ENCODE assay signal across 1 cellular context in the genomic region with DNA sequence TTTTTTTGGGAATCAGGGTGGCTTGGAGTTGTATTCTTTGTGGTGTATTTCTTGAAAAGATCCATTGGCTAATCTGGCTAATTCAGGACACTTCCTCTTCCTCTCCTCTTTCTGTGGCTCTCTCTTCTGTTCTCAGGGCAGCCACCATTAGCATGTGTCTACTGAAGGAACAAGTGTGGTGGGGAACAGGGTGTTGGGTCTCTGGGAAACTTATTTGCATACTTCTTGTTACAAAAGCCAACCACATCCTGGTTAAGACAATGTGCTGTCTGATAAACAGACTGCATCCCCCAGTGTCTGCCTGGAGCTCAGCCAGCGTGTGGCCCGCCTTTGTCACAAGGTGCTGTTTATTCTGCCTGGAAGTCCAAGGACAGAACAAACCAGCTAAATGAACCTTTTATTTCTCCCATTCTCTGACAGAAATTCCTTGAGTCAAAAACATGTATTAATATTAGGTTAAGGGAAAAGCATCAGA.
TF ChIP-seq lines count a peak whose summit lies in the region.

No MANE protein-coding gene starts in this region.

TF ChIP-seq in HepG2, 621 proteins besides CTCF, POLR2A, EP300 and RAD21 (continued from another document and continues in another):
- TF ChIP-seq PBX3 (CRISPR knock-in tag; IDR thresholded peaks at IDR 0.05; ENCODE audit: borderline replicate concordance) (no peak), SMAD9 (CRISPR knock-in tag; IDR thresholded peaks at IDR 0.05) (no peak), ZNF207 (IDR thresholded peaks at IDR 0.05; ENCODE audit: borderline replicate concordance) (no peak), GATA4 (IDR thresholded peaks at IDR 0.05; ENCODE audit: borderline replicate concordance, low read depth) (peak; percentile 62; the same call in 1 of the 2 replicates), ZNF777 (CRISPR knock-in tag; IDR thresholded peaks at IDR 0.05) (no peak), ARID5B (CRISPR knock-in tag; IDR thresholded peaks at IDR 0.05) (peak; percentile 100), ZNF775 (CRISPR knock-in tag; IDR thresholded peaks at IDR 0.05; ENCODE audit: borderline replicate concordance) (no peak), HNF1A (IDR thresholded peaks at IDR 0.05; ENCODE audit: low read depth) (peak; percentile 83), HNF1A (CRISPR knock-in tag; IDR thresholded peaks at IDR 0.05; ENCODE audit: borderline replicate concordance) (peak; percentile 96), BORCS8-MEF2B (CRISPR knock-in tag; IDR thresholded peaks at IDR 0.05) (peak; percentile 51; the same call in 1 of the 2 replicates), KMT2B (CRISPR knock-in tag; IDR thresholded peaks at IDR 0.05) (no peak), ZNF563 (CRISPR knock-in tag; IDR thresholded peaks at IDR 0.05) (no peak), MAFF (IDR thresholded peaks at IDR 0.05; ENCODE audit: low read depth, low read length) (no peak), ZNF557 (CRISPR knock-in tag; IDR thresholded peaks at IDR 0.05) (no peak), ZSCAN30 (CRISPR knock-in tag; IDR thresholded peaks at IDR 0.05) (no peak), ZNF547 (CRISPR knock-in tag; IDR thresholded peaks at IDR 0.05) (no peak), FOSL2 (CRISPR knock-in tag; IDR thresholded peaks at IDR 0.05) (peak; percentile 84), PHB2 (IDR thresholded peaks at IDR 0.05; ENCODE audit: partially characterized antibody) (no peak), HNRNPUL1 (IDR thresholded peaks at IDR 0.05; ENCODE audit: low read depth, low read length) (no peak), HMGXB4 (CRISPR knock-in tag; IDR thresholded peaks at IDR 0.05; ENCODE audit: borderline replicate concordance in 1 of 2, low read depth in 1 of 2) (no peak), AGO2 (optimal IDR thresholded peaks at IDR 0.05; ENCODE audit: low read depth, low read length) (no peak), DMAP1 (CRISPR knock-in tag; IDR thresholded peaks at IDR 0.05) (no peak), ZC3H13 (CRISPR knock-in tag; IDR thresholded peaks at IDR 0.05) (no peak), KAT7 (CRISPR knock-in tag; IDR thresholded peaks at IDR 0.05; ENCODE audit: borderline replicate concordance) (no peak)
- TF ChIP-seq, protein P1, sequence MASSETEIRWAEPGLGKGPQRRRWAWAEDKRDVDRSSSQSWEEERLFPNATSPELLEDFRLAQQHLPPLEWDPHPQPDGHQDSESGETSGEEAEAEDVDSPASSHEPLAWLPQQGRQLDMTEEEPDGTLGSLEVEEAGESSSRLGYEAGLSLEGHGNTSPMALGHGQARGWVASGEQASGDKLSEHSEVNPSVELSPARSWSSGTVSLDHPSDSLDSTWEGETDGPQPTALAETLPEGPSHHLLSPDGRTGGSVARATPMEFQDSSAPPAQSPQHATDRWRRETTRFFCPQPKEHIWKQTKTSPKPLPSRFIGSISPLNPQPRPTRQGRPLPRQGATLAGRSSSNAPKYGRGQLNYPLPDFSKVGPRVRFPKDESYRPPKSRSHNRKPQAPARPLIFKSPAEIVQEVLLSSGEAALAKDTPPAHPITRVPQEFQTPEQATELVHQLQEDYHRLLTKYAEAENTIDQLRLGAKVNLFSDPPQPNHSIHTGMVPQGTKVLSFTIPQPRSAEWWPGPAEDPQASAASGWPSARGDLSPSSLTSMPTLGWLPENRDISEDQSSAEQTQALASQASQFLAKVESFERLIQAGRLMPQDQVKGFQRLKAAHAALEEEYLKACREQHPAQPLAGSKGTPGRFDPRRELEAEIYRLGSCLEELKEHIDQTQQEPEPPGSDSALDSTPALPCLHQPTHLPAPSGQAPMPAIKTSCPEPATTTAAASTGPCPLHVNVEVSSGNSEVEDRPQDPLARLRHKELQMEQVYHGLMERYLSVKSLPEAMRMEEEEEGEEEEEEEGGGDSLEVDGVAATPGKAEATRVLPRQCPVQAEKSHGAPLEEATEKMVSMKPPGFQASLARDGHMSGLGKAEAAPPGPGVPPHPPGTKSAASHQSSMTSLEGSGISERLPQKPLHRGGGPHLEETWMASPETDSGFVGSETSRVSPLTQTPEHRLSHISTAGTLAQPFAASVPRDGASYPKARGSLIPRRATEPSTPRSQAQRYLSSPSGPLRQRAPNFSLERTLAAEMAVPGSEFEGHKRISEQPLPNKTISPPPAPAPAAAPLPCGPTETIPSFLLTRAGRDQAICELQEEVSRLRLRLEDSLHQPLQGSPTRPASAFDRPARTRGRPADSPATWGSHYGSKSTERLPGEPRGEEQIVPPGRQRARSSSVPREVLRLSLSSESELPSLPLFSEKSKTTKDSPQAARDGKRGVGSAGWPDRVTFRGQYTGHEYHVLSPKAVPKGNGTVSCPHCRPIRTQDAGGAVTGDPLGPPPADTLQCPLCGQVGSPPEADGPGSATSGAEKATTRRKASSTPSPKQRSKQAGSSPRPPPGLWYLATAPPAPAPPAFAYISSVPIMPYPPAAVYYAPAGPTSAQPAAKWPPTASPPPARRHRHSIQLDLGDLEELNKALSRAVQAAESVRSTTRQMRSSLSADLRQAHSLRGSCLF (CRISPR knock-in tag; IDR thresholded peaks at IDR 0.05; ENCODE audit: borderline replicate concordance) = no peak
- TF ChIP-seq, protein P2, sequence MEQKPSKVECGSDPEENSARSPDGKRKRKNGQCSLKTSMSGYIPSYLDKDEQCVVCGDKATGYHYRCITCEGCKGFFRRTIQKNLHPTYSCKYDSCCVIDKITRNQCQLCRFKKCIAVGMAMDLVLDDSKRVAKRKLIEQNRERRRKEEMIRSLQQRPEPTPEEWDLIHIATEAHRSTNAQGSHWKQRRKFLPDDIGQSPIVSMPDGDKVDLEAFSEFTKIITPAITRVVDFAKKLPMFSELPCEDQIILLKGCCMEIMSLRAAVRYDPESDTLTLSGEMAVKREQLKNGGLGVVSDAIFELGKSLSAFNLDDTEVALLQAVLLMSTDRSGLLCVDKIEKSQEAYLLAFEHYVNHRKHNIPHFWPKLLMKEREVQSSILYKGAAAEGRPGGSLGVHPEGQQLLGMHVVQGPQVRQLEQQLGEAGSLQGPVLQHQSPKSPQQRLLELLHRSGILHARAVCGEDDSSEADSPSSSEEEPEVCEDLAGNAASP (CRISPR knock-in tag; IDR thresholded peaks at IDR 0.05; ENCODE audit: borderline replicate concordance) = peak; percentile 97
- TF ChIP-seq, protein P3, sequence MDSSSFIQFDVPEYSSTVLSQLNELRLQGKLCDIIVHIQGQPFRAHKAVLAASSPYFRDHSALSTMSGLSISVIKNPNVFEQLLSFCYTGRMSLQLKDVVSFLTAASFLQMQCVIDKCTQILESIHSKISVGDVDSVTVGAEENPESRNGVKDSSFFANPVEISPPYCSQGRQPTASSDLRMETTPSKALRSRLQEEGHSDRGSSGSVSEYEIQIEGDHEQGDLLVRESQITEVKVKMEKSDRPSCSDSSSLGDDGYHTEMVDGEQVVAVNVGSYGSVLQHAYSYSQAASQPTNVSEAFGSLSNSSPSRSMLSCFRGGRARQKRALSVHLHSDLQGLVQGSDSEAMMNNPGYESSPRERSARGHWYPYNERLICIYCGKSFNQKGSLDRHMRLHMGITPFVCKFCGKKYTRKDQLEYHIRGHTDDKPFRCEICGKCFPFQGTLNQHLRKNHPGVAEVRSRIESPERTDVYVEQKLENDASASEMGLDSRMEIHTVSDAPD (CRISPR knock-in tag; IDR thresholded peaks at IDR 0.05) = 0 out of 2 replicates have a peak, but pooled peaks have one; percentile 57
- TF ChIP-seq, protein P4, sequence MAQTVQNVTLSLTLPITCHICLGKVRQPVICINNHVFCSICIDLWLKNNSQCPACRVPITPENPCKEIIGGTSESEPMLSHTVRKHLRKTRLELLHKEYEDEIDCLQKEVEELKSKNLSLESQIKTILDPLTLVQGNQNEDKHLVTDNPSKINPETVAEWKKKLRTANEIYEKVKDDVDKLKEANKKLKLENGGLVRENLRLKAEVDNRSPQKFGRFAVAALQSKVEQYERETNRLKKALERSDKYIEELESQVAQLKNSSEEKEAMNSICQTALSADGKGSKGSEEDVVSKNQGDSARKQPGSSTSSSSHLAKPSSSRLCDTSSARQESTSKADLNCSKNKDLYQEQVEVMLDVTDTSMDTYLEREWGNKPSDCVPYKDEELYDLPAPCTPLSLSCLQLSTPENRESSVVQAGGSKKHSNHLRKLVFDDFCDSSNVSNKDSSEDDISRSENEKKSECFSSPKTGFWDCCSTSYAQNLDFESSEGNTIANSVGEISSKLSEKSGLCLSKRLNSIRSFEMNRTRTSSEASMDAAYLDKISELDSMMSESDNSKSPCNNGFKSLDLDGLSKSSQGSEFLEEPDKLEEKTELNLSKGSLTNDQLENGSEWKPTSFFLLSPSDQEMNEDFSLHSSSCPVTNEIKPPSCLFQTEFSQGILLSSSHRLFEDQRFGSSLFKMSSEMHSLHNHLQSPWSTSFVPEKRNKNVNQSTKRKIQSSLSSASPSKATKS (CRISPR knock-in tag; IDR thresholded peaks at IDR 0.05) = no peak
